ENCODE assay signal across 24 cellular contexts in the genomic region with DNA sequence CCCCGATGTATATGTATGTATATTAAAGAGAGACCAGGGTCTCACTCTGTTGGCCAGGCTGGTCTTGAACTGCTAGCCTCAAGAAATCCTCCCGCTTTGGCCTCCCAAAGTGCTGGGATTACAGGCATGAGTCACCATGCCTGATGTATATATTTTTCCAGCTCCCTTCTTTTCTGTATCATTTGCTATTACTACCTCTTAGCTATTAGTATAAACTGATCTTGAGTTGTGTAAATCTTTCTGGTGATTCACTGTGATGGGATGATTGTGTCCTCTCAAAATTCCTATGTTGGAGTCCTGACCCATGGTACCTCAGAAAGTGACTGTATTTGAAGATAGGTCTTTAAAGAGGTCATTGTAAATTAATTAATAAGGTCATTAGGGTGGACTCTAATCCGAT. TPM values are rescaled to one million over a fixed set of nuclear protein-coding genes. Genes with fewer than 3 reads are reported as not detected.
A peak's percentile ranks its signal among the peaks of the same experiment; 100 is the strongest.
DNase-seq lines count a peak whose midpoint lies in the region; ATAC-seq, FAIRE-seq and TF ChIP-seq lines count a peak whose summit lies in the region.
"Had no signal": no experiment of that assay in that cellular context is flagged by ENCODE, and none has a peak within 500 bp of the region (broad histone marks: within the 10 kb centered on the region; RNA-seq: fewer than 3 reads in every experiment).

No MANE protein-coding gene starts in this region.

- ATAC-seq in mucosa of descending colon, result no peak
- no peak for ATAC-seq in GM19467 (IDR thresholded peaks at IDR 0.05; ENCODE audit: unreplicated experiment)
- ATAC-seq: GM12878; heart left ventricle; K562; left lobe of liver; naive thymus-derived CD4-positive, alpha-beta T cell; T-helper 17 cell had no signal

- H3K36me3 ChIP-seq in Caco-2 (ENCODE audit: control insufficient read depth, insufficient read depth, low read length) (no peaks in the 10 kb centered on the region), HUES64 (ENCODE audit: insufficient read depth, low read length) (no peaks in the 10 kb centered on the region), astrocyte (ENCODE audit: insufficient read depth, low read length) (no peaks in the 10 kb centered on the region), mucosa of descending colon (ENCODE audit: low read depth) (no peaks in the 10 kb centered on the region)
- H3K36me3 ChIP-seq: heart left ventricle had no signal

- H3K9ac ChIP-seq in HUES64 (ENCODE audit: low read depth, low read length) (no peak overlapping the region), astrocyte (ENCODE audit: low read length) (peak overlapping the region; percentile 70)
- H3K9ac ChIP-seq: BLaER1 had no signal

- CTCF ChIA-PET in Caco-2 (lab: Charles Lee), result interaction anchor here (0.6 to 0.9 kb wide), 2 partner anchors 65 to 251 kb away, joined by 3 to 4 read pairs; no protein-coding TSS in a partner anchor

- no peaks in the 10 kb centered on the region for H3K27me3 Mint-ChIP-seq in Caco-2 (ENCODE audit: insufficient read depth, unreplicated experiment)
- no peaks in the 10 kb centered on the region for H3K27me3 Mint-ChIP-seq in astrocyte (ENCODE audit: low read depth, unreplicated experiment)
- H3K27me3 Mint-ChIP-seq in activated CD4-positive, alpha-beta T cell treated with anti-CD3 and anti-CD28 coated beads, Interleukin-2, amount 10 ng/mL, durations not matched to agents 24 days and 14 days, result no peaks in the 10 kb centered on the region
- H3K27me3 Mint-ChIP-seq: naive thymus-derived CD4-positive, alpha-beta T cell; T-helper 17 cell had no signal

- no peaks in the 10 kb centered on the region for H3K4me1 ChIP-seq in Caco-2
- peaks cover 12% of the 10 kb centered on the region; the same call in 1 of the 2 replicates for H3K4me1 ChIP-seq in HUES64 (ENCODE audit: insufficient read depth, low read length)
- peaks cover 10% of the 10 kb centered on the region for H3K4me1 ChIP-seq in astrocyte (ENCODE audit: insufficient read depth, low read length)
- no peaks in the 10 kb centered on the region for H3K4me1 ChIP-seq in mucosa of descending colon (ENCODE audit: low read depth)
- H3K4me1 ChIP-seq: BLaER1, heart left ventricle had no signal

- no peaks in the 10 kb centered on the region for H4K20me1 ChIP-seq in astrocyte (ENCODE audit: insufficient read depth, low read length)

- peak overlapping the region; percentile 63 for H3K4me2 ChIP-seq in astrocyte (ENCODE audit: low read length)
- H3K4me2 ChIP-seq: BLaER1 had no signal

- FAIRE-seq in astrocyte (lab: Jason Lieb, UNC), result no peak
- FAIRE-seq: K562, small intestine had no signal

- no peak overlapping the region for H2AFZ ChIP-seq in astrocyte (ENCODE audit: low read depth, low read length)

- POLR2A ChIA-PET in Caco-2 (lab: Charles Lee), result no interaction called here

- no peaks in the 10 kb centered on the region for H3K79me2 ChIP-seq in astrocyte (ENCODE audit: insufficient read depth, low read length)

- H3K36me3 Mint-ChIP-seq in Caco-2 (ENCODE audit: insufficient read depth, unreplicated experiment), result no peaks in the 10 kb centered on the region
- H3K36me3 Mint-ChIP-seq in astrocyte (ENCODE audit: low read depth, unreplicated experiment), result no peaks in the 10 kb centered on the region
- H3K36me3 Mint-ChIP-seq in activated CD4-positive, alpha-beta T cell treated with anti-CD3 and anti-CD28 coated beads, Interleukin-2, amount 10 ng/mL, durations not matched to agents 24 days and 14 days (ENCODE audit: low read depth), result peaks cover 7% of the 10 kb centered on the region

- no TSS peak for BruUV-seq in Caco-2 (replicated peaks; lab: Mats Ljungman, UMichigan)

- no peaks in the 10 kb centered on the region for H3K9me3 ChIP-seq in Caco-2
- H3K9me3 ChIP-seq in HUES64 (ENCODE audit: insufficient read depth, low read depth, low read length), result no peaks in the 10 kb centered on the region
- no peaks in the 10 kb centered on the region for H3K9me3 ChIP-seq in astrocyte (ENCODE audit: insufficient read depth, low read depth, low read length)
- H3K9me3 ChIP-seq in mucosa of descending colon, result no peaks in the 10 kb centered on the region
- H3K9me3 ChIP-seq: BLaER1, heart left ventricle had no signal

- 98% methylated on average over 2 of the region's 3 CpGs for WGBS in HUES64

- TF ChIP-seq CTCF in Caco-2 (IDR thresholded peaks at IDR 0.05; ENCODE audit: insufficient read depth in 1 of 2, low read depth in 1 of 2, low read length in 1 of 2, severe bottlenecking in 1 of 2, unreplicated experiment in 1 of 2), result no peak
- TF ChIP-seq CTCF in astrocyte (IDR thresholded peaks at IDR 0.05; ENCODE audit: insufficient read depth, low read depth, low read length), result no peak
- TF ChIP-seq CTCF in mucosa of descending colon (IDR thresholded peaks at IDR 0.05), result no peak

- H3K27ac ChIP-seq in HUES64 (ENCODE audit: low read depth, low read length) (peak overlapping the region; percentile 35; the same call in 1 of the 2 replicates), astrocyte (ENCODE audit: low read depth, low read length) (peak overlapping the region; percentile 91)
- H3K27ac ChIP-seq: BLaER1, heart left ventricle had no signal

- H3K4me3 ChIP-seq in Caco-2 (ENCODE audit: low read depth, low read length) (no peak overlapping the region), HUES64 (ENCODE audit: low read length) (no peak overlapping the region), astrocyte (ENCODE audit: insufficient read depth, low read depth, low read length) (no peak overlapping the region), mucosa of descending colon (no peak overlapping the region)
- H3K4me3 ChIP-seq: BLaER1, GM12878, heart left ventricle, K562 had no signal

- H3K4me3 Mint-ChIP-seq in Caco-2 (ENCODE audit: unreplicated experiment) (no peak overlapping the region), astrocyte (ENCODE audit: unreplicated experiment) (no peak overlapping the region)
- no peak overlapping the region for H3K4me3 Mint-ChIP-seq in activated CD4-positive, alpha-beta T cell treated with anti-CD3 and anti-CD28 coated beads, Interleukin-2, amount 10 ng/mL, durations not matched to agents 24 days and 14 days
- H3K4me3 Mint-ChIP-seq: naive thymus-derived CD4-positive, alpha-beta T cell; T-helper 17 cell had no signal

- H3K27ac Mint-ChIP-seq in Caco-2 (ENCODE audit: unreplicated experiment) (peak overlapping the region; percentile 23), astrocyte (ENCODE audit: unreplicated experiment) (peak overlapping the region; percentile 96)
- no peak overlapping the region for H3K27ac Mint-ChIP-seq in activated CD4-positive, alpha-beta T cell treated with anti-CD3 and anti-CD28 coated beads, Interleukin-2, amount 10 ng/mL, durations not matched to agents 24 days and 14 days
- H3K27ac Mint-ChIP-seq: naive thymus-derived CD4-positive, alpha-beta T cell; T-helper 17 cell had no signal

- no peaks in the 10 kb centered on the region for H3K4me1 Mint-ChIP-seq in Caco-2 (ENCODE audit: low read depth, unreplicated experiment)
- H3K4me1 Mint-ChIP-seq in astrocyte (ENCODE audit: low read depth, unreplicated experiment), result peaks cover 11% of the 10 kb centered on the region
- H3K4me1 Mint-ChIP-seq in activated CD4-positive, alpha-beta T cell treated with anti-CD3 and anti-CD28 coated beads, Interleukin-2, amount 10 ng/mL, durations not matched to agents 24 days and 14 days, result no peaks in the 10 kb centered on the region
- H3K4me1 Mint-ChIP-seq: naive thymus-derived CD4-positive, alpha-beta T cell; T-helper 17 cell had no signal

- no peak for DNase-seq in Caco-2
- DNase-seq in astrocyte (ENCODE audit: low read depth), result no peak
- DNase-seq in iris pigment epithelial cell (ENCODE audit: low read depth), result peak; percentile 41
- DNase-seq in mucosa of descending colon, result no peak
- DNase-seq in HPDE6-E6E7 (ENCODE audit: extremely low spot score), result no peak
- DNase-seq in activated CD4-positive, alpha-beta T cell treated with anti-CD3 and anti-CD28 coated beads, Interleukin-2, amount 10 ng/mL, durations not matched to agents 24 days and 14 days, result no peak
- DNase-seq: activated CD4-positive, alpha-beta T cell treated with anti-CD3 and anti-CD28 coated beads for 48 hours; activated naive CD4-positive, alpha-beta T cell treated with anti-CD3 and anti-CD28 coated beads, Interleukin-2, amount 50 U/mL, for 16 hours; amygdala; DMS79 treated with DMSO at 0.1 percent for 48 hours; H7; heart left ventricle; naive thymus-derived CD4-positive, alpha-beta T cell; NCI-H510A; NK-92 treated with Interleukin-12 subunit alpha and Interleukin-12 subunit beta, amount 100 ng/mL, for 24 hours; occipital lobe; small intestine; T-helper 17 cell had no signal

- intact Hi-C loops in Caco-2 (cut with micrococcal nuclease; ENCODE audit: unreplicated experiment), result no loop called here
- intact Hi-C loops in mucosa of descending colon (cut with DNase I, micrococcal nuclease), result no loop called here
- intact Hi-C loops in activated CD4-positive, alpha-beta T cell treated with anti-CD3 and anti-CD28 coated beads, Interleukin-2, amount 10 ng/mL, durations not matched to agents 24 days and 14 days (cut with micrococcal nuclease), result no loop called here

- H3K9me3 Mint-ChIP-seq in Caco-2 (ENCODE audit: unreplicated experiment) (no peaks in the 10 kb centered on the region), astrocyte (ENCODE audit: unreplicated experiment) (no peaks in the 10 kb centered on the region)
- H3K9me3 Mint-ChIP-seq in activated CD4-positive, alpha-beta T cell treated with anti-CD3 and anti-CD28 coated beads, Interleukin-2, amount 10 ng/mL, durations not matched to agents 24 days and 14 days, result no peaks in the 10 kb centered on the region

- H3K27me3 ChIP-seq in Caco-2 (replicated peaks; ENCODE audit: control insufficient read depth, insufficient read depth, low read length) (no peaks in the 10 kb centered on the region), HUES64 (ENCODE audit: insufficient read depth, low read length) (no peaks in the 10 kb centered on the region), astrocyte (ENCODE audit: insufficient read depth, low read length) (no peaks in the 10 kb centered on the region)
- H3K27me3 ChIP-seq: heart left ventricle had no signal

RNA-seq across cellular contexts. Expression of a gene that starts 53.1 kb away (rescaled TPM):
- total RNA-seq in Caco-2 (2022) (48.0 and 50.2 TPM in 2 replicates), astrocyte (20.2 and 20.6 TPM in 2 replicates), mucosa of descending colon (10 to 100 TPM; 15.0 to 25.4 (median 19.6) TPM)
- 33.2 TPM for polyA plus RNA-seq in HUES64 (2013, experiment 1 of 2)
- 38.0 TPM for polyA plus RNA-seq in HUES64 (2013, experiment 2 of 2)
- total RNA-seq in activated CD4-positive, alpha-beta T cell treated with anti-CD3 and anti-CD28 coated beads, Interleukin-2, amount 10 ng/mL, durations not matched to agents 24 days and 14 days, result 121 and 128 TPM in 2 replicates
